ENCODE assay signal across 7 cellular contexts in genomic region chr18:77340815-77341214, GRCh38.
"Had no signal": no experiment of that assay in that cellular context is flagged by ENCODE, and none has a peak within 500 bp of the region (broad histone marks: within the 10 kb centered on the region; RNA-seq: fewer than 3 reads in every experiment).

No MANE protein-coding gene starts in this region.

- H3K9me3 Mint-ChIP-seq: IgD-negative memory B cell had no signal

- H3K4me3 Mint-ChIP-seq: IgD-negative memory B cell had no signal

- H3K36me3 Mint-ChIP-seq: IgD-negative memory B cell had no signal

- ATAC-seq: HepG2 had no signal

- H3K27ac ChIP-seq: HL-60 had no signal

- H3K4me3 ChIP-seq: K562 had no signal

- DNase-seq: IMR-90, KBM-7 had no signal

- FAIRE-seq: HepG2, HTR-8/SVneo, K562 had no signal
